Comparison of ENCODE assay signal across 27 cellular contexts in genomic region chr1:116152950-116153691, GRCh38. TPM values are rescaled to one million over a fixed set of nuclear protein-coding genes. Genes with fewer than 3 reads are reported as not detected.
DNase-seq lines count a peak whose midpoint lies in the region; ATAC-seq, FAIRE-seq and TF ChIP-seq lines count a peak whose summit lies in the region.
"Had no signal": no experiment of that assay in that cellular context is flagged by ENCODE, and none has a peak within 500 bp of the region (broad histone marks: within the 10 kb centered on the region; RNA-seq: fewer than 3 reads in every experiment).

No MANE protein-coding gene starts in this region.

- peak overlapping the region; percentile 79 for H3K4me2 ChIP-seq in A549

- H3K27ac Mint-ChIP-seq in T-cell, result peak overlapping the region; percentile 32 to 45
- H3K27ac Mint-ChIP-seq: activated CD8-positive, alpha-beta T cell treated with anti-CD3 and anti-CD28 coated beads, Interleukin-2, amount 10 ng/mL, durations not matched to agents 7 days and 5 days; activated naive CD4-positive, alpha-beta T cell treated with anti-CD3 and anti-CD28 coated beads for 36 hours; activated T-cell treated with anti-CD3 and anti-CD28 coated beads, Interleukin-2, amount 50 U/mL, for 24 hours had no signal

- FAIRE-seq in A549 (lab: Jason Lieb, UNC) (no peak), pancreas (lab: Jason Lieb, UNC) (peak; percentile 20)
- FAIRE-seq: K562 had no signal

- no peak for TF ChIP-seq EP300 in A549 (IDR thresholded peaks at IDR 0.05)

- no peaks in the 10 kb centered on the region for H3K27me3 Mint-ChIP-seq in T-cell
- H3K27me3 Mint-ChIP-seq: activated T-cell treated with anti-CD3 and anti-CD28 coated beads, Interleukin-2, amount 50 U/mL, for 24 hours had no signal

- intact Hi-C loops in pancreas (cut with DNase I), result loop anchor here in 1 of 3 donors (10.0 kb wide), 1 partner anchor 222 kb away; the partner anchor contains the start of gene ATP1A1

- POLR2A ChIA-PET in A549 (lab: Yijun Ruan, JAX), result no interaction called here
- POLR2A ChIA-PET in T-cell (lab: Charles Lee), result no interaction called here

- H3K36me3 ChIP-seq in pancreas, result no peaks in the 10 kb centered on the region
- H3K36me3 ChIP-seq: BLaER1 treated with 17β-estradiol and CSF1 and Interleukin-3, amounts not matched to agents 10 nM and 100 nM; cardiac muscle cell; left ventricle myocardium inferior; spleen had no signal

- no peak for TF ChIP-seq RAD21 in A549 (conservative IDR thresholded peaks at IDR 0.05 in 1 of 2, IDR thresholded peaks at IDR 0.05 in 1 of 2)

- WGBS in A549 (ENCODE audit: missing lambda C conversion rate), result 78% methylated on average over 4 of the region's 4 CpGs
- WGBS in pancreas, 2 donors, result 19 to 30% methylated on average over 4 of the region's 4 CpGs

- peaks cover 10% of the 10 kb centered on the region for H3K4me1 ChIP-seq in A549
- peaks cover 16 to 20% (median 18%) of the 10 kb centered on the region in 3 donors for H3K4me1 ChIP-seq in pancreas

- H3K27ac ChIP-seq in A549 (no peak overlapping the region), pancreas (peak overlapping the region in 3 of 4 donors; percentile 38 to 85 (median 68))

- no peaks in the 10 kb centered on the region for H3K27me3 ChIP-seq in pancreas
- H3K27me3 ChIP-seq: BLaER1 treated with 17β-estradiol and CSF1 and Interleukin-3, amounts not matched to agents 10 nM and 100 nM; cardiac muscle cell; spleen had no signal

- H3K36me3 Mint-ChIP-seq in T-cell, result no peaks in the 10 kb centered on the region

- peaks cover 21 to 28% (median 23%) of the 10 kb centered on the region in 3 donors for H3K4me1 Mint-ChIP-seq in T-cell

- CTCF ChIA-PET in A549 (lab: Yijun Ruan, JAX), result interaction anchor here (1.1 to 7.9 kb wide), 6 partner anchors 12 to 346 kb away, joined by 3 to 69 read pairs (median 4); no protein-coding TSS in a partner anchor
- CTCF ChIA-PET in T-cell (lab: Charles Lee), result interaction anchor here (0.5 to 4.7 kb wide), 9 partner anchors 11 to 1753 kb away, joined by 3 to 27 read pairs (median 3); no protein-coding TSS in a partner anchor

- H3K4me3 Mint-ChIP-seq in T-cell, result no peak overlapping the region
- H3K4me3 Mint-ChIP-seq: activated CD8-positive, alpha-beta T cell treated with anti-CD3 and anti-CD28 coated beads, Interleukin-2, amount 10 ng/mL, durations not matched to agents 7 days and 5 days had no signal

- no peaks in the 10 kb centered on the region for H3K9me3 ChIP-seq in A549
- H3K9me3 ChIP-seq in pancreas, result no peaks in the 10 kb centered on the region
- H3K9me3 ChIP-seq: BLaER1 treated with 17β-estradiol and CSF1 and Interleukin-3, amounts not matched to agents 10 nM and 100 nM had no signal

- DNase-seq in A549 (ENCODE audit: low read depth in 1 of 2, low spot score in 1 of 2) (no peak), T-cell (no peak), islet precursor cell (peak; percentile 33), pancreas (peak in 1 of 6 donors; percentile 31), AG20443 (ENCODE audit: low spot score) (no peak), SHP77 (lab: John Stamatoyannopoulos, UW) (no peak)
- DNase-seq: ACHN; activated CD4-positive, CD25-positive, alpha-beta regulatory T cell; activated naive CD4-positive, alpha-beta T cell treated with anti-CD3 and anti-CD28 coated beads for 36 hours; activated T-cell treated with anti-CD3 and anti-CD28 coated beads, Interleukin-2, amount 50 U/mL, for 24 hours; dermis blood vessel endothelial cell; H7; left ventricle myocardium inferior; NCI-H526 treated with DMSO at 0.1 percent for 48 hours; retina; RPMI8226; spleen; stimulated activated CD4-positive, alpha-beta T cell treated with anti-CD3 and anti-CD28 coated beads, Interleukin-4, amount 100 ng/mL, for 1 hour; stimulated activated naive CD4-positive, alpha-beta T cell; T1000 had no signal

- peaks cover 0 to 3% (median 2%) of the 10 kb centered on the region in 3 donors for H3K9me3 Mint-ChIP-seq in T-cell
- H3K9me3 Mint-ChIP-seq: activated T-cell treated with anti-CD3 and anti-CD28 coated beads, Interleukin-2, amount 50 U/mL, for 24 hours had no signal

- no peak for TF ChIP-seq POLR2A in A549 (IDR thresholded peaks at IDR 0.05; ENCODE audit: low read length)

- no peak overlapping the region for H3K4me3 ChIP-seq in A549
- H3K4me3 ChIP-seq in pancreas, result no peak overlapping the region

- ATAC-seq in A549 (no peak), T-cell (replicated peaks in 1 of 4) (no peak), pancreas (peak; percentile 29 to 59 (median 58)), HG03520 (IDR thresholded peaks at IDR 0.05; ENCODE audit: unreplicated experiment) (no peak), GM21529 (IDR thresholded peaks at IDR 0.05; ENCODE audit: unreplicated experiment) (no peak)

- TF ChIP-seq CTCF in A549 (IDR thresholded peaks at IDR 0.05) (no peak), pancreas (IDR thresholded peaks at IDR 0.05) (no peak)

TF ChIP-seq in A549, 52 proteins besides CTCF, POLR2A, EP300 and RAD21:
- TF ChIP-seq ESRRA (IDR thresholded peaks at IDR 0.05; ENCODE audit: borderline replicate concordance, low read length) (no peak), POLR2AphosphoS2 (conservative IDR thresholded peaks at IDR 0.05; ENCODE audit: low read length) (no peak), MAZ (IDR thresholded peaks at IDR 0.05; ENCODE audit: borderline replicate concordance, low read depth, low read length) (no peak), GATA3 (IDR thresholded peaks at IDR 0.05; ENCODE audit: borderline replicate concordance) (no peak), ATOH8 (CRISPR knock-in tag; IDR thresholded peaks at IDR 0.05; ENCODE audit: low read depth) (no peak), NFE2L2 (conservative IDR thresholded peaks at IDR 0.05; ENCODE audit: low read length) (no peak), MAFK (IDR thresholded peaks at IDR 0.05; ENCODE audit: partially characterized antibody) (no peak), BHLHE40 (IDR thresholded peaks at IDR 0.05; ENCODE audit: low read depth, low read length) (no peak), SMC3 (IDR thresholded peaks at IDR 0.05) (no peak), JUN (IDR thresholded peaks at IDR 0.05) (no peak), CHD4 (IDR thresholded peaks at IDR 0.05; ENCODE audit: borderline replicate concordance) (no peak), MYC (IDR thresholded peaks at IDR 0.05; ENCODE audit: borderline replicate concordance, low read length) (no peak)

RNA-seq across cellular contexts. Expression of gene MAB21L3, which starts 41.9 kb away (rescaled TPM):
- 0.09 and 0.30 TPM in 2 replicates for polyA plus RNA-seq in A549 (2011; rRNA removed)
- polyA plus RNA-seq in A549 (2012; cell fraction: cytosol; rRNA removed), result 0.01 TPM in 1 of 2 replicates, not detected in the other
- polyA plus RNA-seq in A549 (2012; cell fraction: nucleus; rRNA removed), result 0.04 TPM in 1 of 2 replicates, not detected in the other
- polyA plus RNA-seq in A549 (2017; fragmentation: RNase III; extraction: RNeasy Plus Mini Kit Qiagen cat#74134 plus additional on column Dnase treatment), result 0.03 TPM in 2 of 3 replicates, not detected in the other
- polyA minus RNA-seq in A549 (2011; rRNA and poly(A)+ RNA removed), result 0.21 TPM in 1 of 2 replicates, not detected in the other
- not detected for total RNA-seq in T-cell
- under 1 TPM in 1 of 6 donors, not detected in 5; 0.12 TPM for total RNA-seq in pancreas
- polyA plus RNA-seq in pancreas, result not detected
- total RNA-seq: activated CD8-positive, alpha-beta T cell treated with anti-CD3 and anti-CD28 coated beads, Interleukin-2, amount 10 ng/mL, durations not matched to agents 7 days and 5 days; activated naive CD4-positive, alpha-beta T cell treated with anti-CD3 and anti-CD28 coated beads for 36 hours; endothelial cell of umbilical vein; K562; left ventricle myocardium inferior had no signal
- polyA plus RNA-seq: endothelial cell of umbilical vein, K562 had no signal

Comparison
In these comparisons a context has a peak if more than half of its experiments do, and no peak if none do; other contexts are left out.
1. ATAC-seq: peak in pancreas (4 of 4); none in A549 (0 of 2), T-cell (0 of 4), HG03520 (single experiment) and GM21529 (single experiment).
2. H3K27ac ChIP-seq: peak in pancreas (3 of 4); none in A549 (0 of 2).